8 cellular contexts compared by ENCODE assay signal in the genomic region with DNA sequence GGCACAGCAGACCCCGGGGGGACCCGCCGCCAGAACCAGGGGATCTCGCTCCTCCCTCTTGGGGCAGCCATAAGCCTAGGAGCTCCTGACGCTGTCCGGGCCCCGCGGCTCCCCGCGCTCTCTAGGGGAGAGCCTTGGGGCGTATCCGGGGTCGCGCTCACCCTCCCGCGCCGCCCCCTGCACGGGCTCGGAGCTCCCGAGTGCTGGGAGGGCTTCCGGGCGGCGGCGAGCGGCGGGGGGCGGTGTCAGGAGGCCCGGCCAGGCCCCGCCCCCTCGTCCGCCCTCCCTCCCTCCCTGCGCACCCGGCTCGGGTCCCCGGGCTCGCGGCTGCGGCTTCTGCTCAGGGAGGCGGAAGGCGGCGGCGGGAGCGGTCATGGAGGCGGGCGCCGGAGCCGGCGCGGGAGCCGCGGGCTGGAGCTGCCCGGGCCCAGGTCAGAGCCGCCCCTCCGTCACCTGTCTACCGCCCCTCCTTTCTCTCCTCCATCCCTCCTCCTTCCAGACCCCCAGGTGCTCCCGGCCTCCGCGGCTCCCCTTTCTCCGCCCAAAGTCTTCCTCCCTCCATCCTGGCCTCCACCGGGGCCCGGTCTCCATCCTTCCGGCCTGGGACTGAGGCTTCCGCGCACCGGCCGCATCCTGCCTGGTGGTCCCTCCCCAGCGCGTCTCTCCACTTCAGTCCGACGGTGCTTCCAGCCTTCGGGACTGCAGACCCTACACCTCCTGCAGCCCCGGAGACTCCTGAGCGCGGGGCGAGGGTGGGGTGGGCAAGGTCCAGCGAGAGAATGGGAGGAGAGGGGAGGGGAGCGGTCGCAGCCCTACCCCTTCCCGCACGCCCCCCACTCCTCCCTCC. TPM values are rescaled to one million over a fixed set of nuclear protein-coding genes. Genes with fewer than 3 reads are reported as not detected.
DNase-seq lines count a peak whose midpoint lies in the region; ATAC-seq and TF ChIP-seq lines count a peak whose summit lies in the region.

No MANE protein-coding gene starts in this region.

- peak overlapping the region; percentile 82 to 97 (median 87) for H3K4me3 Mint-ChIP-seq in IgD-negative memory B cell
- H3K4me3 Mint-ChIP-seq in activated naive CD4-positive, alpha-beta T cell treated with anti-CD3 and anti-CD28 coated beads, Interleukin-2, amount 10 ng/mL, durations not matched to agents 7 days and 5 days = peak overlapping the region; percentile 81

- TF ChIP-seq POLR2A in tibial nerve (IDR thresholded peaks at IDR 0.05) = peak in 1 of 2 donors; percentile 24

- DNase-seq in D341Med (ENCODE audit: low spot score) (peak; percentile 87), SK-MEL-5 (ENCODE audit: low read depth, low spot score) (peak; percentile 67), head of caudate nucleus (peak in 41 of 42 donors; percentile 55 to 87 (median 77)), tibial nerve (ENCODE audit: low spot score in 2 of 2) (peak in 1 of 2 donors; percentile 36)
- peak; percentile 86 for DNase-seq in activated naive CD4-positive, alpha-beta T cell treated with anti-CD3 and anti-CD28 coated beads, Interleukin-2, amount 10 ng/mL, durations not matched to agents 7 days and 5 days

- H3K27me3 Mint-ChIP-seq in IgD-negative memory B cell = peaks cover 3% of the 10 kb centered on the region
- H3K27me3 Mint-ChIP-seq in activated naive CD4-positive, alpha-beta T cell treated with anti-CD3 and anti-CD28 coated beads, Interleukin-2, amount 10 ng/mL, durations not matched to agents 7 days and 5 days = peaks cover 56% of the 10 kb centered on the region

- in situ Hi-C loops in SK-MEL-5 (cut with HindIII; ENCODE audit: low pct_unique_long_range_greater_than_20kb, low sequenced_read_pairs) = no loop called here

- intact Hi-C loops in head of caudate nucleus (cut with DNase I) = loop anchor here (10.0 kb wide), 1 partner anchor 73 kb away; the partner anchor contains the start of gene ATP6V1F

- H3K4me1 Mint-ChIP-seq in IgD-negative memory B cell = peaks cover 4 to 11% (median 6%) of the 10 kb centered on the region in 3 donors
- H3K4me1 Mint-ChIP-seq in activated naive CD4-positive, alpha-beta T cell treated with anti-CD3 and anti-CD28 coated beads, Interleukin-2, amount 10 ng/mL, durations not matched to agents 7 days and 5 days = peaks cover 7% of the 10 kb centered on the region

- no peak for TF ChIP-seq EP300 in tibial nerve (IDR thresholded peaks at IDR 0.05)

- peaks cover 2% of the 10 kb centered on the region for H3K36me3 Mint-ChIP-seq in IgD-negative memory B cell
- H3K36me3 Mint-ChIP-seq in activated naive CD4-positive, alpha-beta T cell treated with anti-CD3 and anti-CD28 coated beads, Interleukin-2, amount 10 ng/mL, durations not matched to agents 7 days and 5 days = no peaks in the 10 kb centered on the region

- H3K9me3 Mint-ChIP-seq in IgD-negative memory B cell = no peaks in the 10 kb centered on the region
- H3K9me3 Mint-ChIP-seq in activated naive CD4-positive, alpha-beta T cell treated with anti-CD3 and anti-CD28 coated beads, Interleukin-2, amount 10 ng/mL, durations not matched to agents 7 days and 5 days = no peaks in the 10 kb centered on the region

- TF ChIP-seq CTCF in parathyroid adenoma (IDR thresholded peaks at IDR 0.05) (no peak), tibial nerve (IDR thresholded peaks at IDR 0.05) (no peak)

- no peaks in the 10 kb centered on the region for H3K36me3 ChIP-seq in parathyroid adenoma (ENCODE audit: control insufficient read depth, insufficient read depth, low read length)
- H3K36me3 ChIP-seq in tibial nerve = no peaks in the 10 kb centered on the region

- H2AFZ ChIP-seq in parathyroid adenoma = peak overlapping the region; percentile 95

- peak overlapping the region; percentile 91 for H3K4me2 ChIP-seq in parathyroid adenoma (ENCODE audit: low read length)

- ATAC-seq in GM21447 (IDR thresholded peaks at IDR 0.05; ENCODE audit: unreplicated experiment) = peak; percentile 80

- H3K27ac Mint-ChIP-seq in IgD-negative memory B cell = no peak overlapping the region
- no peak overlapping the region for H3K27ac Mint-ChIP-seq in activated naive CD4-positive, alpha-beta T cell treated with anti-CD3 and anti-CD28 coated beads, Interleukin-2, amount 10 ng/mL, durations not matched to agents 7 days and 5 days

- H3K27ac ChIP-seq in parathyroid adenoma (no peak overlapping the region), tibial nerve (peak overlapping the region in 2 of 4 donors; percentile 45 to 76)

- no peak overlapping the region for H3K9ac ChIP-seq in parathyroid adenoma

- H3K27me3 ChIP-seq in parathyroid adenoma (ENCODE audit: control insufficient read depth, insufficient read depth, low read length) = no peaks in the 10 kb centered on the region
- H3K27me3 ChIP-seq in tibial nerve = peaks cover 0 to 8% of the 10 kb centered on the region in 2 donors

- CTCF ChIA-PET in activated naive CD4-positive, alpha-beta T cell treated with anti-CD3 and anti-CD28 coated beads, Interleukin-2, amount 10 ng/mL, durations not matched to agents 7 days and 5 days (lab: Charles Lee) = no interaction called here

- peak overlapping the region; percentile 65 for H3K4me3 ChIP-seq in parathyroid adenoma (ENCODE audit: low read depth, low read length)
- peak overlapping the region; percentile 48 to 84 (median 66) for H3K4me3 ChIP-seq in tibial nerve

- no peaks in the 10 kb centered on the region for H3K79me2 ChIP-seq in parathyroid adenoma

- WGBS in tibial nerve, 2 donors = 1% methylated on average over 41 to 74 of the region's 80 CpGs

- H3K9me3 ChIP-seq in parathyroid adenoma (ENCODE audit: control insufficient read depth, low read length) = no peaks in the 10 kb centered on the region
- H3K9me3 ChIP-seq in tibial nerve = no peaks in the 10 kb centered on the region

- peaks cover 7% of the 10 kb centered on the region for H3K4me1 ChIP-seq in parathyroid adenoma
- peaks cover 0 to 25% (median 9%) of the 10 kb centered on the region in 4 donors for H3K4me1 ChIP-seq in tibial nerve

RNA-seq across cellular contexts. Expression of gene CCDC136, which starts 0.4 kb away (rescaled TPM):
- polyA plus RNA-seq in IgD-negative memory B cell = 0.85 TPM
- 13.6 and 14.2 TPM in 2 replicates for total RNA-seq in SK-MEL-5 (2014; rRNA removed; shearing (Covaris generic))
- polyA plus RNA-seq in SK-MEL-5 (2015; cell fraction: cytosol; rRNA removed) = 9.8 and 12.2 TPM in 2 replicates
- polyA plus RNA-seq in SK-MEL-5 (2015; cell fraction: nucleus; rRNA removed) = 65.2 and 101 TPM in 2 replicates
- total RNA-seq in tibial nerve = 10 to 100 TPM in 1 of 4 donors, 1 to 10 TPM in 3; 4.5 to 12.4 (median 7.2) TPM

RNA-seq across cellular contexts. Expression of gene OPN1SW, which starts 15.8 kb away (rescaled TPM):
- not detected for polyA plus RNA-seq in IgD-negative memory B cell
- total RNA-seq in SK-MEL-5 (2014; rRNA removed; shearing (Covaris generic)) = not detected in 2 replicates
- polyA plus RNA-seq in SK-MEL-5 (2015; cell fraction: cytosol; rRNA removed) = not detected in 2 replicates
- polyA plus RNA-seq in SK-MEL-5 (2015; cell fraction: nucleus; rRNA removed) = not detected in 2 replicates
- not detected for total RNA-seq in tibial nerve

RNA-seq across cellular contexts. Expression of gene FLNC, which starts 38.9 kb away (rescaled TPM):
- not detected for polyA plus RNA-seq in IgD-negative memory B cell
- 0.05 and 0.11 TPM in 2 replicates for total RNA-seq in SK-MEL-5 (2014; rRNA removed; shearing (Covaris generic))
- polyA plus RNA-seq in SK-MEL-5 (2015; cell fraction: cytosol; rRNA removed) = 0.13 TPM in 2 replicates
- polyA plus RNA-seq in SK-MEL-5 (2015; cell fraction: nucleus; rRNA removed) = not detected in 2 replicates
- 10 to 100 TPM in 2 of 4 donors, 1 to 10 TPM in 2; 5.5 to 13.5 (median 9.0) TPM for total RNA-seq in tibial nerve

RNA-seq across cellular contexts. Expression of gene CALU, which starts 52.2 kb away (rescaled TPM):
- polyA plus RNA-seq in IgD-negative memory B cell = 20.8 TPM
- 707 and 727 TPM in 2 replicates for total RNA-seq in SK-MEL-5 (2014; rRNA removed; shearing (Covaris generic))
- 614 and 674 TPM in 2 replicates for polyA plus RNA-seq in SK-MEL-5 (2015; cell fraction: cytosol; rRNA removed)
- polyA plus RNA-seq in SK-MEL-5 (2015; cell fraction: nucleus; rRNA removed) = 161 and 225 TPM in 2 replicates
- total RNA-seq in tibial nerve = 10 to 100 TPM; 77.3 to 94.8 (median 90.0) TPM
